In the genomic region with DNA sequence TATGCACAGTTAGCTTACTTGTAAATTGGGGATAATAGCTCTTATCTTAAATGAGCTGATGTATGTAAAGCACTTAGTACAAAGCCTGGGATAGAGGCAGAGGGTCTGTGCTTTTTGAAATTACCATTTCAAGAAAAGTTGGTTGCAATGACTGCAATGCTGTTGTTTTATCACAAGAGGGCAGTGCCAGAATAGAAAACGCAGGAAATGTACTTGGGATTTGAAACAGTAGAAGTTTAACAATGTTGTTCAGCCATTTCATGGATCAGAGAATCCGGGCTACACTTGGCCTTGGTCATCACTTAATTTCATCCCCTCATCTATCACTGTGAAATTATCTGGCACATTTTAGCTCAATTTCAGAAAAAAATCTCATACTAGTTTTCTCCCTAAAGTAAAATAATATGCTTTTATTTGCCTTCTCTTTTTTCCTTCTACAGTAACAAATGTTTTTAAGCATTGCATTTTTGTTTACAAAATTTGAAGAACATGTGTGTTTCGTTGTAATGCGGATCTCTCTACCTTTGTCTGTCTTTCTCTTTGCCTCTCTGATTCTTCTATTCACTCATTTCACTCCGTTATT, we compare ENCODE assay signal across 8 cellular contexts.
DNase-seq lines count a peak whose midpoint lies in the region; ATAC-seq and TF ChIP-seq lines count a peak whose summit lies in the region.

No MANE protein-coding gene starts in this region.

- H3K79me2 ChIP-seq in osteoblast (ENCODE audit: insufficient read depth, low read length): no peaks in the 10 kb centered on the region

- TF ChIP-seq CTCF in fibroblast of mammary gland (conservative IDR thresholded peaks at IDR 0.05; ENCODE audit: control insufficient read depth, insufficient read depth, low read depth, low read length): peak; percentile 94
- TF ChIP-seq CTCF in osteoblast (IDR thresholded peaks at IDR 0.05; ENCODE audit: extremely low read depth, low read depth, low read length): peak; percentile 88

- no peaks in the 10 kb centered on the region for H3K36me3 ChIP-seq in SK-N-MC (ENCODE audit: insufficient read depth, low read length)
- no peaks in the 10 kb centered on the region for H3K36me3 ChIP-seq in osteoblast (ENCODE audit: insufficient read depth, low read length)

- no peak overlapping the region for H3K4me3 ChIP-seq in SK-N-MC
- no peak overlapping the region for H3K4me3 ChIP-seq in fibroblast of mammary gland (ENCODE audit: control insufficient read depth, low read depth, low read length)
- no peak overlapping the region for H3K4me3 ChIP-seq in osteoblast (ENCODE audit: insufficient read depth, low read length)

- ATAC-seq in HG02571 (IDR thresholded peaks at IDR 0.05; ENCODE audit: unreplicated experiment) (no peak), HG02884 (IDR thresholded peaks at IDR 0.05; ENCODE audit: unreplicated experiment) (no peak), GM21526 (IDR thresholded peaks at IDR 0.05; ENCODE audit: low FRiP score, unreplicated experiment) (no peak)

- H3K27me3 ChIP-seq in osteoblast (ENCODE audit: insufficient read depth, low read length): peaks cover 9% of the 10 kb centered on the region

- DNase-seq in ELR (ENCODE audit: low read depth): peak; percentile 71
- peak; percentile 37 for DNase-seq in MV-4-11 (lab: John Stamatoyannopoulos, UW)
- DNase-seq in SK-N-MC (ENCODE audit: low read depth, low spot score): peak; percentile 22
- peak; percentile 72 for DNase-seq in fibroblast of mammary gland (ENCODE audit: low read depth)
- peak; percentile 77 for DNase-seq in osteoblast (ENCODE audit: insufficient read length, low spot score, missing footprints)

- H3K4me2 ChIP-seq in osteoblast (ENCODE audit: insufficient read depth, low read length): no peak overlapping the region

- no peaks in the 10 kb centered on the region for H4K20me1 ChIP-seq in osteoblast (ENCODE audit: insufficient read depth, low read length)

- H3K27ac ChIP-seq in SK-N-MC: no peak overlapping the region
- H3K27ac ChIP-seq in osteoblast (ENCODE audit: low read depth, low read length): no peak overlapping the region

- peak overlapping the region; percentile 81 for H2AFZ ChIP-seq in osteoblast (ENCODE audit: low read length)

- peaks cover 3% of the 10 kb centered on the region for H3K4me1 ChIP-seq in osteoblast (ENCODE audit: insufficient read depth, low read length)

- H3K9ac ChIP-seq in SK-N-MC (ENCODE audit: insufficient read length): no peak overlapping the region

- H3K9me3 ChIP-seq in SK-N-MC (ENCODE audit: low read depth, low read length) (no peaks in the 10 kb centered on the region), osteoblast (ENCODE audit: low read depth, low read length) (no peaks in the 10 kb centered on the region)

Comparison
In these comparisons a context has a peak if more than half of its experiments do, and no peak if none do; other contexts are left out.
1. DNase-seq: peak in every context shown above with its lines; median percentile 77 in osteoblast; 72 in fibroblast of mammary gland; 71 in ELR; 37 in MV-4-11; 22 in SK-N-MC.